ENCODE assay signal across 1 cellular context in genomic region chr19:9538183-9539058, GRCh38.
TF ChIP-seq lines count a peak whose summit lies in the region.

TSS of gene ZNF426 (minus strand) at chr19:9538645. CDS start at chr19:9536232, 2,413 bp downstream.

TF ChIP-seq in HepG2, 621 proteins besides CTCF, POLR2A, EP300 and RAD21 (continued from another document and continues in another):
- TF ChIP-seq SP2 (CRISPR knock-in tag; IDR thresholded peaks at IDR 0.05) (no peak), SRSF9 (IDR thresholded peaks at IDR 0.05; ENCODE audit: borderline replicate concordance, insufficient read depth, low read depth, low read length, poor library complexity, severe bottlenecking) (no peak), PAX8 (CRISPR knock-in tag; IDR thresholded peaks at IDR 0.05; ENCODE audit: borderline replicate concordance) (peak; percentile 36; the same call in 1 of the 2 replicates), TRIM24 (CRISPR knock-in tag; IDR thresholded peaks at IDR 0.05) (no peak), ZNF883 (CRISPR knock-in tag; IDR thresholded peaks at IDR 0.05; ENCODE audit: not compliant biosample characterization) (no peak), NR2F2 (IDR thresholded peaks at IDR 0.05; ENCODE audit: borderline replicate concordance, low read depth) (peak; percentile 51; the same call in 1 of the 2 replicates), RXRA (CRISPR knock-in tag; IDR thresholded peaks at IDR 0.05) (peak; percentile 64; the same call in 1 of the 2 replicates), HNRNPK (IDR thresholded peaks at IDR 0.05; ENCODE audit: low read depth, low read length, poor library complexity, severe bottlenecking) (no peak), XBP1 (CRISPR knock-in tag; IDR thresholded peaks at IDR 0.05) (no peak), LCORL (IDR thresholded peaks at IDR 0.05) (peak; percentile 29; the same call in 1 of the 2 replicates), LCORL (CRISPR knock-in tag; IDR thresholded peaks at IDR 0.05) (peak; percentile 62; the same call in 1 of the 2 replicates), HNRNPL (IDR thresholded peaks at IDR 0.05; ENCODE audit: low read depth, low read length) (peak; percentile 58; the same call in 1 of the 2 replicates), ATF6 (CRISPR knock-in tag; conservative IDR thresholded peaks at IDR 0.05) (no peak), TFAP4 (IDR thresholded peaks at IDR 0.05; ENCODE audit: borderline replicate concordance, low read depth) (peak; percentile 40; the same call in 1 of the 2 replicates), ZNF879 (CRISPR knock-in tag; IDR thresholded peaks at IDR 0.05) (peak; percentile 79; the same call in 1 of the 2 replicates), ELF4 (CRISPR knock-in tag; IDR thresholded peaks at IDR 0.05; ENCODE audit: borderline replicate concordance) (no peak; the same call in 1 of the 2 replicates), ZNF382 (CRISPR knock-in tag; IDR thresholded peaks at IDR 0.05; ENCODE audit: borderline replicate concordance) (no peak), HIVEP1 (CRISPR knock-in tag; IDR thresholded peaks at IDR 0.05) (no peak), TP53 (CRISPR knock-in tag; conservative IDR thresholded peaks at IDR 0.05) (no peak), RNF219 (CRISPR knock-in tag; IDR thresholded peaks at IDR 0.05) (no peak), NR2F6 (IDR thresholded peaks at IDR 0.05) (no peak), NR2F6 (CRISPR knock-in tag; IDR thresholded peaks at IDR 0.05) (no peak), ZNF101 (CRISPR knock-in tag; IDR thresholded peaks at IDR 0.05; ENCODE audit: borderline replicate concordance, low read depth) (no peak), ZNF703 (CRISPR knock-in tag; IDR thresholded peaks at IDR 0.05; ENCODE audit: borderline replicate concordance) (0 out of 2 replicates have a peak, but pooled peaks have one; percentile 23), ZNF766 (CRISPR knock-in tag; IDR thresholded peaks at IDR 0.05; ENCODE audit: borderline replicate concordance) (peak; percentile 88; the same call in 1 of the 2 replicates), MXI1 (IDR thresholded peaks at IDR 0.05; ENCODE audit: borderline replicate concordance, low read depth, low read length) (peak; percentile 29; the same call in 1 of the 3 replicates), ZFP1 (CRISPR knock-in tag; IDR thresholded peaks at IDR 0.05) (no peak), TEAD2 (CRISPR knock-in tag; IDR thresholded peaks at IDR 0.05) (no peak), RFXANK (CRISPR knock-in tag; IDR thresholded peaks at IDR 0.05) (no peak), UBTF (CRISPR knock-in tag; IDR thresholded peaks at IDR 0.05) (peak; percentile 60; the same call in 1 of the 2 replicates), ZNF790 (CRISPR knock-in tag; IDR thresholded peaks at IDR 0.05; ENCODE audit: borderline replicate concordance) (peak; percentile 76; the same call in 1 of the 2 replicates), CERS6 (CRISPR knock-in tag; IDR thresholded peaks at IDR 0.05) (no peak), HES4 (CRISPR knock-in tag; IDR thresholded peaks at IDR 0.05; ENCODE audit: borderline replicate concordance) (peak; percentile 89)
- TF ChIP-seq, protein P1, sequence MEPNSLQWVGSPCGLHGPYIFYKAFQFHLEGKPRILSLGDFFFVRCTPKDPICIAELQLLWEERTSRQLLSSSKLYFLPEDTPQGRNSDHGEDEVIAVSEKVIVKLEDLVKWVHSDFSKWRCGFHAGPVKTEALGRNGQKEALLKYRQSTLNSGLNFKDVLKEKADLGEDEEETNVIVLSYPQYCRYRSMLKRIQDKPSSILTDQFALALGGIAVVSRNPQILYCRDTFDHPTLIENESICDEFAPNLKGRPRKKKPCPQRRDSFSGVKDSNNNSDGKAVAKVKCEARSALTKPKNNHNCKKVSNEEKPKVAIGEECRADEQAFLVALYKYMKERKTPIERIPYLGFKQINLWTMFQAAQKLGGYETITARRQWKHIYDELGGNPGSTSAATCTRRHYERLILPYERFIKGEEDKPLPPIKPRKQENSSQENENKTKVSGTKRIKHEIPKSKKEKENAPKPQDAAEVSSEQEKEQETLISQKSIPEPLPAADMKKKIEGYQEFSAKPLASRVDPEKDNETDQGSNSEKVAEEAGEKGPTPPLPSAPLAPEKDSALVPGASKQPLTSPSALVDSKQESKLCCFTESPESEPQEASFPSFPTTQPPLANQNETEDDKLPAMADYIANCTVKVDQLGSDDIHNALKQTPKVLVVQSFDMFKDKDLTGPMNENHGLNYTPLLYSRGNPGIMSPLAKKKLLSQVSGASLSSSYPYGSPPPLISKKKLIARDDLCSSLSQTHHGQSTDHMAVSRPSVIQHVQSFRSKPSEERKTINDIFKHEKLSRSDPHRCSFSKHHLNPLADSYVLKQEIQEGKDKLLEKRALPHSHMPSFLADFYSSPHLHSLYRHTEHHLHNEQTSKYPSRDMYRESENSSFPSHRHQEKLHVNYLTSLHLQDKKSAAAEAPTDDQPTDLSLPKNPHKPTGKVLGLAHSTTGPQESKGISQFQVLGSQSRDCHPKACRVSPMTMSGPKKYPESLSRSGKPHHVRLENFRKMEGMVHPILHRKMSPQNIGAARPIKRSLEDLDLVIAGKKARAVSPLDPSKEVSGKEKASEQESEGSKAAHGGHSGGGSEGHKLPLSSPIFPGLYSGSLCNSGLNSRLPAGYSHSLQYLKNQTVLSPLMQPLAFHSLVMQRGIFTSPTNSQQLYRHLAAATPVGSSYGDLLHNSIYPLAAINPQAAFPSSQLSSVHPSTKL (CRISPR knock-in tag; IDR thresholded peaks at IDR 0.05) = peak; percentile 39; the same call in 1 of the 2 replicates
- TF ChIP-seq, protein P2, sequence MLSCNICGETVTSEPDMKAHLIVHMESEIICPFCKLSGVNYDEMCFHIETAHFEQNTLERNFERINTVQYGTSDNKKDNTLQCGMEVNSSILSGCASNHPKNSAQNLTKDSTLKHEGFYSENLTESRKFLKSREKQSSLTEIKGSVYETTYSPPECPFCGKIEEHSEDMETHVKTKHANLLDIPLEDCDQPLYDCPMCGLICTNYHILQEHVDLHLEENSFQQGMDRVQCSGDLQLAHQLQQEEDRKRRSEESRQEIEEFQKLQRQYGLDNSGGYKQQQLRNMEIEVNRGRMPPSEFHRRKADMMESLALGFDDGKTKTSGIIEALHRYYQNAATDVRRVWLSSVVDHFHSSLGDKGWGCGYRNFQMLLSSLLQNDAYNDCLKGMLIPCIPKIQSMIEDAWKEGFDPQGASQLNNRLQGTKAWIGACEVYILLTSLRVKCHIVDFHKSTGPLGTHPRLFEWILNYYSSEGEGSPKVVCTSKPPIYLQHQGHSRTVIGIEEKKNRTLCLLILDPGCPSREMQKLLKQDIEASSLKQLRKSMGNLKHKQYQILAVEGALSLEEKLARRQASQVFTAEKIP (CRISPR knock-in tag; IDR thresholded peaks at IDR 0.05; ENCODE audit: borderline replicate concordance) = no peak
- TF ChIP-seq, protein P3, sequence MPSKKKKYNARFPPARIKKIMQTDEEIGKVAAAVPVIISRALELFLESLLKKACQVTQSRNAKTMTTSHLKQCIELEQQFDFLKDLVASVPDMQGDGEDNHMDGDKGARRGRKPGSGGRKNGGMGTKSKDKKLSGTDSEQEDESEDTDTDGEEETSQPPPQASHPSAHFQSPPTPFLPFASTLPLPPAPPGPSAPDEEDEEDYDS (CRISPR knock-in tag; IDR thresholded peaks at IDR 0.05) = peak; percentile 67
- TF ChIP-seq, protein P4, sequence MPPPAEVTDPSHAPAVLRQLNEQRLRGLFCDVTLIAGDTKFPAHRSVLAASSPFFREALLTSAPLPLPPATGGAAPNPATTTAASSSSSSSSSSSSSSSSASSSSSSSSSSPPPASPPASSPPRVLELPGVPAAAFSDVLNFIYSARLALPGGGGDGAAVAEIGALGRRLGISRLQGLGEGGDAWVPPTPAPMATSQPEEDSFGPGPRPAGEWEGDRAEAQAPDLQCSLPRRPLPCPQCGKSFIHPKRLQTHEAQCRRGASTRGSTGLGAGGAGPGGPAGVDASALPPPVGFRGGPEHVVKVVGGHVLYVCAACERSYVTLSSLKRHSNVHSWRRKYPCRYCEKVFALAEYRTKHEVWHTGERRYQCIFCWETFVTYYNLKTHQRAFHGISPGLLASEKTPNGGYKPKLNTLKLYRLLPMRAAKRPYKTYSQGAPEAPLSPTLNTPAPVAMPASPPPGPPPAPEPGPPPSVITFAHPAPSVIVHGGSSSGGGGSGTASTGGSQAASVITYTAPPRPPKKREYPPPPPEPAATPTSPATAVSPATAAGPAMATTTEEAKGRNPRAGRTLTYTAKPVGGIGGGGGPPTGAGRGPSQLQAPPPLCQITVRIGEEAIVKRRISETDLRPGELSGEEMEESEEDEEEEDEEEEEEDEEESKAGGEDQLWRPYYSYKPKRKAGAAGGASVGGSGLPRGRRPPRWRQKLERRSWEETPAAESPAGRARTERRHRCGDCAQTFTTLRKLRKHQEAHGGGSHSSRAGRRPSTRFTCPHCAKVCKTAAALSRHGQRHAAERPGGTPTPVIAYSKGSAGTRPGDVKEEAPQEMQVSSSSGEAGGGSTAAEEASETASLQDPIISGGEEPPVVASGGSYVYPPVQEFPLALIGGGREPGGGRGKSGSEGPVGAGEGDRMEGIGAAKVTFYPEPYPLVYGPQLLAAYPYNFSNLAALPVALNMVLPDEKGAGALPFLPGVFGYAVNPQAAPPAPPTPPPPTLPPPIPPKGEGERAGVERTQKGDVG (CRISPR knock-in tag; IDR thresholded peaks at IDR 0.05; ENCODE audit: borderline replicate concordance) = peak; percentile 61; the same call in 1 of the 2 replicates
- TF ChIP-seq, protein P5, sequence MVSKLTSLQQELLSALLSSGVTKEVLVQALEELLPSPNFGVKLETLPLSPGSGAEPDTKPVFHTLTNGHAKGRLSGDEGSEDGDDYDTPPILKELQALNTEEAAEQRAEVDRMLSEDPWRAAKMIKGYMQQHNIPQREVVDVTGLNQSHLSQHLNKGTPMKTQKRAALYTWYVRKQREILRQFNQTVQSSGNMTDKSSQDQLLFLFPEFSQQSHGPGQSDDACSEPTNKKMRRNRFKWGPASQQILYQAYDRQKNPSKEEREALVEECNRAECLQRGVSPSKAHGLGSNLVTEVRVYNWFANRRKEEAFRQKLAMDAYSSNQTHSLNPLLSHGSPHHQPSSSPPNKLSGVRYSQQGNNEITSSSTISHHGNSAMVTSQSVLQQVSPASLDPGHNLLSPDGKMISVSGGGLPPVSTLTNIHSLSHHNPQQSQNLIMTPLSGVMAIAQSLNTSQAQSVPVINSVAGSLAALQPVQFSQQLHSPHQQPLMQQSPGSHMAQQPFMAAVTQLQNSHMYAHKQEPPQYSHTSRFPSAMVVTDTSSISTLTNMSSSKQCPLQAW (CRISPR knock-in tag; IDR thresholded peaks at IDR 0.05) = peak; percentile 80
